16 cellular contexts compared by ENCODE assay signal in genomic region chr9:87088621-87089020, GRCh38.
A peak's percentile ranks its signal among the peaks of the same experiment; 100 is the strongest.
DNase-seq lines count a peak whose midpoint lies in the region.
"Had no signal": no experiment of that assay in that cellular context is flagged by ENCODE, and none has a peak within 500 bp of the region (broad histone marks: within the 10 kb centered on the region; RNA-seq: fewer than 3 reads in every experiment).

No MANE protein-coding gene starts in this region.

- H3K9ac ChIP-seq in SK-N-MC (ENCODE audit: insufficient read length) = no peak overlapping the region

- DNase-seq in COLO829 (ENCODE audit: low spot score) (peak; percentile 85), SK-N-MC (ENCODE audit: low read depth, low spot score) (no peak), head of caudate nucleus (peak in 23 of 42 donors; percentile 8 to 68 (median 35)), putamen (ENCODE audit: low spot score) (peak; percentile 18), T-helper 2 cell (no peak), retina (no peak)
- DNase-seq in stimulated activated CD4-positive, alpha-beta T cell treated with anti-CD3 and anti-CD28 coated beads, Interleukin-2, amount 100 ng/mL, for 48 hours = no peak
- DNase-seq: CD8-positive, alpha-beta memory T cell; DMS153; IMR-90; KG1; MM.1S; NCI-H1694; NCI-H2029 treated with DMSO at 0.1 percent for 48 hours; NCI-H526 treated with DMSO at 0.1 percent for 48 hours had no signal

- H3K36me3 ChIP-seq in SK-N-MC (ENCODE audit: insufficient read depth, low read length) = no peaks in the 10 kb centered on the region

- H3K27ac ChIP-seq in SK-N-MC = no peak overlapping the region
- H3K27ac ChIP-seq: C4-2B had no signal

- H3K4me3 ChIP-seq in SK-N-MC = peak overlapping the region; percentile 39

- H3K9me3 ChIP-seq in SK-N-MC (ENCODE audit: low read depth, low read length) = no peaks in the 10 kb centered on the region

- intact Hi-C loops in head of caudate nucleus (cut with DNase I) = no loop called here

Comparison
In these comparisons a context has a peak if more than half of its experiments do, and no peak if none do; other contexts are left out.
1. DNase-seq: peak in COLO829 (single experiment), head of caudate nucleus (23 of 42) and putamen (single experiment); none in SK-N-MC (single experiment), stimulated activated CD4-positive, alpha-beta T cell treated with anti-CD3 and anti-CD28 coated beads, Interleukin-2, amount 100 ng/mL, for 48 hours (0 of 2), T-helper 2 cell (0 of 5) and retina (single experiment).